ENCODE assay signal across 12 cellular contexts in genomic region chr18:26618130-26618529, GRCh38.
"Had no signal": no experiment of that assay in that cellular context is flagged by ENCODE, and none has a peak within 500 bp of the region (broad histone marks: within the 10 kb centered on the region; RNA-seq: fewer than 3 reads in every experiment).

No MANE protein-coding gene starts in this region.

- H3K27me3 ChIP-seq: ovary had no signal

- H3K9me3 ChIP-seq: ovary, thoracic aorta had no signal

- DNase-seq: activated B cell treated with CpG ODN at 0.5 μM for 24 hours; activated CD4-positive, alpha-beta T cell treated with anti-CD3 and anti-CD28 coated beads, Interleukin-2, amount 10 ng/mL, durations not matched to agents 24 days and 14 days; activated CD8-positive, alpha-beta memory T cell treated with anti-CD3 and anti-CD28 coated beads for 24 hours; activated naive CD4-positive, alpha-beta T cell treated with anti-CD3 and anti-CD28 coated beads, Interleukin-2, amount 10 ng/mL, durations not matched to agents 7 days and 5 days; activated T-cell treated with anti-CD3 and anti-CD28 coated beads for 4 hours; cerebellar nuclear complex; endodermal cell; erythroblast; ovary; stimulated activated CD4-positive, alpha-beta T cell treated with anti-CD3 and anti-CD28 coated beads, Interleukin-15, amount 100 ng/mL, for 24 hours; stimulated activated CD4-positive, alpha-beta T cell treated with anti-CD3 and anti-CD28 coated beads, Interleukin-4, amount 100 ng/mL, for 24 hours had no signal

- H3K4me3 ChIP-seq: ovary, thoracic aorta had no signal

- H3K27ac ChIP-seq: ovary, thoracic aorta had no signal

- H3K36me3 ChIP-seq: ovary, thoracic aorta had no signal
